21 cellular contexts compared by ENCODE assay signal in genomic region chr4:41507292-41507933, GRCh38. TPM values are rescaled to one million over a fixed set of nuclear protein-coding genes. Genes with fewer than 3 reads are reported as not detected.
DNase-seq lines count a peak whose midpoint lies in the region; ATAC-seq and TF ChIP-seq lines count a peak whose summit lies in the region.
"Had no signal": no experiment of that assay in that cellular context is flagged by ENCODE, and none has a peak within 500 bp of the region (broad histone marks: within the 10 kb centered on the region; RNA-seq: fewer than 3 reads in every experiment).

No MANE protein-coding gene starts in this region.

- no peak overlapping the region for H3K4me3 Mint-ChIP-seq in activated CD4-positive, alpha-beta T cell treated with anti-CD3 and anti-CD28 coated beads, Interleukin-2, amount 10 ng/mL, durations not matched to agents 7 days and 5 days
- H3K4me3 Mint-ChIP-seq: activated naive CD4-positive, alpha-beta T cell treated with anti-CD3 and anti-CD28 coated beads, Interleukin-2, amount 10 ng/mL, durations not matched to agents 7 days and 5 days; memory B cell; natural killer cell treated with Interleukin-12 subunit alpha and Interleukin-12 subunit beta and Interleukin-15 and Interleukin-18, amount 100 ng/mL, for 72 hours; type B pancreatic cell had no signal

- H3K4me1 Mint-ChIP-seq in activated CD4-positive, alpha-beta T cell treated with anti-CD3 and anti-CD28 coated beads, Interleukin-2, amount 10 ng/mL, durations not matched to agents 7 days and 5 days: no peaks in the 10 kb centered on the region
- H3K4me1 Mint-ChIP-seq: activated naive CD4-positive, alpha-beta T cell treated with anti-CD3 and anti-CD28 coated beads, Interleukin-2, amount 10 ng/mL, durations not matched to agents 7 days and 5 days; memory B cell had no signal

- POLR2A ChIA-PET in activated CD4-positive, alpha-beta T cell treated with anti-CD3 and anti-CD28 coated beads, Interleukin-2, amount 10 ng/mL, durations not matched to agents 7 days and 5 days (lab: Charles Lee): no interaction called here

- no peak for TF ChIP-seq CTCF in RWPE2 (IDR thresholded peaks at IDR 0.05; ENCODE audit: poor library complexity, severe bottlenecking)
- TF ChIP-seq CTCF in foreskin keratinocyte (conservative IDR thresholded peaks at IDR 0.05): no peak

- H3K27me3 ChIP-seq in ACC112 (ENCODE audit: insufficient read depth, low read length) (no peaks in the 10 kb centered on the region), RWPE2 (ENCODE audit: insufficient read depth, poor library complexity, severe bottlenecking) (no peaks in the 10 kb centered on the region), foreskin keratinocyte (no peaks in the 10 kb centered on the region)
- H3K27me3 ChIP-seq: brain microvascular endothelial cell, esophagus muscularis mucosa had no signal

- DNase-seq in H4 (ENCODE audit: low spot score) (peak; percentile 25), RWPE2 (ENCODE audit: low spot score) (no peak), foreskin keratinocyte (peak; percentile 32 to 67), amniotic stem cell (lab: John Stamatoyannopoulos, UW) (no peak)
- DNase-seq in activated CD4-positive, alpha-beta T cell treated with anti-CD3 and anti-CD28 coated beads, Interleukin-2, amount 10 ng/mL, durations not matched to agents 7 days and 5 days: no peak
- no peak for DNase-seq in activated effector memory CD4-positive, alpha-beta T cell treated with Interleukin-2 at 50 U/mL for 16 hours
- DNase-seq: activated CD4-positive, alpha-beta T cell treated with anti-CD3 and anti-CD28 coated beads for 4 hours; activated naive CD4-positive, alpha-beta T cell treated with anti-CD3 and anti-CD28 coated beads, Interleukin-2, amount 10 ng/mL, durations not matched to agents 7 days and 5 days; brain microvascular endothelial cell; dermis blood vessel endothelial cell; NCI-H69; SK-N-SH; stimulated activated naive CD4-positive, alpha-beta T cell treated with Interleukin-2 at 50 U/mL for 16 hours had no signal

- CTCF ChIA-PET in activated CD4-positive, alpha-beta T cell treated with anti-CD3 and anti-CD28 coated beads, Interleukin-2, amount 10 ng/mL, durations not matched to agents 7 days and 5 days (lab: Charles Lee): no interaction called here

- H3K9me3 Mint-ChIP-seq in activated CD4-positive, alpha-beta T cell treated with anti-CD3 and anti-CD28 coated beads, Interleukin-2, amount 10 ng/mL, durations not matched to agents 7 days and 5 days: no peaks in the 10 kb centered on the region

- no peaks in the 10 kb centered on the region for H3K9me3 ChIP-seq in RWPE2 (ENCODE audit: severe bottlenecking)
- H3K9me3 ChIP-seq: esophagus muscularis mucosa, SK-N-SH had no signal

- no peaks in the 10 kb centered on the region for H3K79me2 ChIP-seq in ACC112 (ENCODE audit: control insufficient read depth, insufficient read depth, low read length, unreplicated experiment)

- no peak overlapping the region for H2AFZ ChIP-seq in ACC112 (ENCODE audit: low read length, unreplicated experiment)

- H3K27ac ChIP-seq in ACC112 (ENCODE audit: low read depth, low read length) (peak overlapping the region; percentile 29; the same call in 1 of the 2 replicates), RWPE2 (ENCODE audit: poor library complexity, severe bottlenecking) (peak overlapping the region; percentile 96), foreskin keratinocyte (peak overlapping the region; percentile 72)
- H3K27ac ChIP-seq: brain microvascular endothelial cell, esophagus muscularis mucosa had no signal

- H3K4me1 ChIP-seq in ACC112 (ENCODE audit: control insufficient read depth, insufficient read depth, low read length, unreplicated experiment) (peaks cover 4% of the 10 kb centered on the region), RWPE2 (ENCODE audit: insufficient read depth, poor library complexity, severe bottlenecking) (peaks cover 51% of the 10 kb centered on the region), foreskin keratinocyte (peaks cover 8% of the 10 kb centered on the region)

- H3K4me3 ChIP-seq in ACC112 (ENCODE audit: low read depth, low read length) (no peak overlapping the region), RWPE2 (ENCODE audit: severe bottlenecking) (no peak overlapping the region)
- H3K4me3 ChIP-seq: esophagus muscularis mucosa had no signal

- no peaks in the 10 kb centered on the region for H3K36me3 Mint-ChIP-seq in activated CD4-positive, alpha-beta T cell treated with anti-CD3 and anti-CD28 coated beads, Interleukin-2, amount 10 ng/mL, durations not matched to agents 7 days and 5 days (ENCODE audit: low read depth)
- H3K36me3 Mint-ChIP-seq: activated naive CD4-positive, alpha-beta T cell treated with anti-CD3 and anti-CD28 coated beads, Interleukin-2, amount 10 ng/mL, durations not matched to agents 7 days and 5 days; memory B cell; natural killer cell treated with Interleukin-12 subunit alpha and Interleukin-12 subunit beta and Interleukin-15 and Interleukin-18, amount 100 ng/mL, for 72 hours had no signal

- peak; percentile 87 for ATAC-seq in RWPE2 (ENCODE audit: low read depth)
- peak; percentile 23 for ATAC-seq in foreskin keratinocyte
- ATAC-seq in HG03175 (IDR thresholded peaks at IDR 0.05; ENCODE audit: unreplicated experiment): no peak
- ATAC-seq: HepG2; natural killer cell treated with Interleukin-12 subunit alpha and Interleukin-12 subunit beta and Interleukin-15 and Interleukin-18, amount 100 ng/mL, for 72 hours had no signal

- no peaks in the 10 kb centered on the region for H3K27me3 Mint-ChIP-seq in activated CD4-positive, alpha-beta T cell treated with anti-CD3 and anti-CD28 coated beads, Interleukin-2, amount 10 ng/mL, durations not matched to agents 7 days and 5 days
- H3K27me3 Mint-ChIP-seq: activated naive CD4-positive, alpha-beta T cell treated with anti-CD3 and anti-CD28 coated beads, Interleukin-2, amount 10 ng/mL, durations not matched to agents 7 days and 5 days; natural killer cell treated with Interleukin-12 subunit alpha and Interleukin-12 subunit beta and Interleukin-15 and Interleukin-18, amount 100 ng/mL, for 72 hours had no signal

- H3K36me3 ChIP-seq in ACC112 (ENCODE audit: insufficient read depth, low read length) (no peaks in the 10 kb centered on the region), RWPE2 (ENCODE audit: low read depth) (peaks cover 12% of the 10 kb centered on the region)
- H3K36me3 ChIP-seq: brain microvascular endothelial cell had no signal

- no peak overlapping the region for H3K27ac Mint-ChIP-seq in activated CD4-positive, alpha-beta T cell treated with anti-CD3 and anti-CD28 coated beads, Interleukin-2, amount 10 ng/mL, durations not matched to agents 7 days and 5 days
- H3K27ac Mint-ChIP-seq: activated naive CD4-positive, alpha-beta T cell treated with anti-CD3 and anti-CD28 coated beads, Interleukin-2, amount 10 ng/mL, durations not matched to agents 7 days and 5 days; memory B cell; natural killer cell treated with Interleukin-12 subunit alpha and Interleukin-12 subunit beta and Interleukin-15 and Interleukin-18, amount 100 ng/mL, for 72 hours; type B pancreatic cell had no signal

RNA-seq across cellular contexts. Expression of gene LIMCH1, which starts 30.5 kb away (rescaled TPM):
- total RNA-seq in H4 (2014; rRNA removed; shearing (Covaris generic)): 24.5 and 25.3 TPM in 2 replicates
- total RNA-seq in foreskin keratinocyte: 0.25 and 0.65 TPM in 2 replicates
- 0.02 and 0.13 TPM in 2 replicates for polyA plus RNA-seq in foreskin keratinocyte
- not detected for total RNA-seq in activated CD4-positive, alpha-beta T cell treated with anti-CD3 and anti-CD28 coated beads, Interleukin-2, amount 10 ng/mL, durations not matched to agents 7 days and 5 days
- total RNA-seq: G401; HepG2; natural killer cell treated with Interleukin-12 subunit alpha and Interleukin-12 subunit beta and Interleukin-15 and Interleukin-18, amount 100 ng/mL, for 72 hours had no signal

Comparison
In these comparisons a context has a peak if more than half of its experiments do, and no peak if none do; other contexts are left out.
1. H3K27ac ChIP-seq: peak in every context shown above with its lines; median percentile 96 in RWPE2; 72 in foreskin keratinocyte; 29 in ACC112.
2. DNase-seq: peak in H4 (single experiment) and foreskin keratinocyte (2 of 2); none in RWPE2 (single experiment), activated CD4-positive, alpha-beta T cell treated with anti-CD3 and anti-CD28 coated beads, Interleukin-2, amount 10 ng/mL, durations not matched to agents 7 days and 5 days (single experiment), activated effector memory CD4-positive, alpha-beta T cell treated with Interleukin-2 at 50 U/mL for 16 hours (single experiment) and amniotic stem cell (single experiment).
3. RNA of gene LIMCH1, which starts 30.5 kb away (total RNA-seq): 24.5 to 25.3 TPM in H4; 0.25 to 0.65 TPM in foreskin keratinocyte and not detected in activated CD4-positive, alpha-beta T cell treated with anti-CD3 and anti-CD28 coated beads, Interleukin-2, amount 10 ng/mL, durations not matched to agents 7 days and 5 days; every median in the first group is over 10 times any median in the second.